In the genomic region with DNA sequence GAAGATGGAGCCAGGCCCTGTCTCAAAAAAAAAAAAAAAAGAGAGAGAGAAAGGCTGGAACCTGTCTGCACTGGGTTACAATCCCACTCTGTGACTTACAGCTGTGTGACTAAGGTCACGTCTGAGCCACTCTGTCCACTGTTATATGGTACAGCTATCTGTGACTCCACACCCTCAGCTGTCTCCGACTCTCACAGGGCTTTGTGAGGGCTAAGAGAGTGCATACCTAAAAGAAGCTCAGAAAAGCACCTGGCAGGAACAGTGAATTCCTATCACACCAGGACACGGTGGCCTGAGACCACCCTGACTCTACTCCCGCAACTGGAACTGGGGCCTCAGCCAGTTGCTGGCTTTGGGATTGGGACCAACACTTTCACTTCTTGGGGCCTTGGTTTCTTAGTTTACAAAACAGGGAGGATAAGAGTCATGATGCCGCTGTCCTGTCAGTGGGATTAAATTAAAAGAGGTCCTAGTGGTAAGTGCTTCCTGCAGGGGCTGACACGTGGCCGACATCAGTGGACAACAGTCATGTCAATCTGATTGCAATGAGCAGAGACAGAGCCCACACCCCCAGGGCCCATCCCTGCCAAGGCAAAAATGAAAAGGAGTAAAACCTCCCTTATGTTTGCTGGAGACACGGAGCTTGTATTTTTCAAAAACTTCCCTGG, we compare ENCODE assay signal across 23 cellular contexts. TPM values are rescaled to one million over a fixed set of nuclear protein-coding genes. Genes with fewer than 3 reads are reported as not detected.
DNase-seq lines count a peak whose midpoint lies in the region; ATAC-seq and TF ChIP-seq lines count a peak whose summit lies in the region.
"Had no signal": no experiment of that assay in that cellular context is flagged by ENCODE, and none has a peak within 500 bp of the region (broad histone marks: within the 10 kb centered on the region; RNA-seq: fewer than 3 reads in every experiment).

No MANE protein-coding gene starts in this region.

- TF ChIP-seq CTCF in left ventricle myocardium inferior (IDR thresholded peaks at IDR 0.05; ENCODE audit: borderline replicate concordance) (no peak), right atrium auricular region (IDR thresholded peaks at IDR 0.05) (no peak), WTC11 (IDR thresholded peaks at IDR 0.05) (no peak), tibial artery (IDR thresholded peaks at IDR 0.05) (no peak)

- no peak overlapping the region for H3K4me3 Mint-ChIP-seq in WTC11
- H3K4me3 Mint-ChIP-seq: stimulated activated naive CD8-positive, alpha-beta T cell treated with anti-CD3 and anti-CD28 coated beads, Interleukin-15, Interleukin-2, amounts not matched to agents 100 ng/mL and 50 ng/mL, for 24 hours had no signal

- H3K27ac ChIP-seq in left ventricle myocardium inferior (replicated peaks) (peak overlapping the region; percentile 5), right atrium auricular region (no peak overlapping the region), tibial artery (peak overlapping the region; percentile 20 to 60)
- H3K27ac ChIP-seq: foreskin keratinocyte, PC-9 had no signal

- DNase-seq in left ventricle myocardium inferior (no peak), right atrium auricular region (ENCODE audit: low spot score) (no peak), WTC11 (ENCODE audit: low spot score) (no peak), lung microvascular endothelial cell (ENCODE audit: low read depth in 2 of 2) (peak; percentile 53 to 56), tibial artery (no peak), C1 segment of cervical spinal cord (lab: John Stamatoyannopoulos, UW) (no peak)
- DNase-seq: activated CD4-positive, alpha-beta T cell treated with anti-CD3 and anti-CD28 coated beads for 4 hours; activated gamma-delta T cell; amygdala; foreskin keratinocyte; KBM-7; kidney glomerular epithelial cell; NCI-H2081 treated with DMSO at 0.1 percent for 48 hours; occipital lobe; SK-N-SH; stimulated activated CD4-positive, alpha-beta T cell treated with anti-CD3 and anti-CD28 coated beads, Interleukin-2, amount 100 ng/mL, for 24 hours; T-helper 9 cell had no signal

- POLR2A ChIA-PET in WTC11 (lab: Charles Lee): no interaction called here

- no peaks in the 10 kb centered on the region for H3K36me3 ChIP-seq in left ventricle myocardium inferior
- no peaks in the 10 kb centered on the region for H3K36me3 ChIP-seq in right atrium auricular region
- H3K36me3 ChIP-seq in tibial artery: no peaks in the 10 kb centered on the region

- H3K4me1 ChIP-seq in left ventricle myocardium inferior (peaks cover 31% of the 10 kb centered on the region), right atrium auricular region (peaks cover 0 to 25% of the 10 kb centered on the region in 2 donors), tibial artery (peaks cover 0 to 35% (median 12%) of the 10 kb centered on the region in 4 donors)

- intact Hi-C loops in left ventricle myocardium inferior (cut with micrococcal nuclease): no loop called here
- intact Hi-C loops in tibial artery (cut with DNase I; ENCODE audit: low total_unique reads): no loop called here

- no peaks in the 10 kb centered on the region; the same call in 1 of the 2 replicates for H3K27me3 Mint-ChIP-seq in WTC11 (ENCODE audit: low read depth)
- H3K27me3 Mint-ChIP-seq: stimulated activated naive CD8-positive, alpha-beta T cell treated with anti-CD3 and anti-CD28 coated beads, Interleukin-15, Interleukin-2, amounts not matched to agents 100 ng/mL and 50 ng/mL, for 24 hours had no signal

- CTCF ChIA-PET in WTC11 (lab: Charles Lee): interaction anchor here (1.0 to 1.8 kb wide), 2 partner anchors 12 to 41 kb away, joined by 4 to 5 read pairs; no protein-coding TSS in a partner anchor

- H3K9me3 Mint-ChIP-seq in WTC11: no peaks in the 10 kb centered on the region
- H3K9me3 Mint-ChIP-seq: stimulated activated naive CD8-positive, alpha-beta T cell treated with anti-CD3 and anti-CD28 coated beads, Interleukin-15, Interleukin-2, amounts not matched to agents 100 ng/mL and 50 ng/mL, for 24 hours had no signal

- H3K4me3 ChIP-seq in left ventricle myocardium inferior (no peak overlapping the region), right atrium auricular region (no peak overlapping the region), tibial artery (no peak overlapping the region)
- H3K4me3 ChIP-seq: PC-9 had no signal

- peak; percentile 54 for ATAC-seq in WTC11
- ATAC-seq in GM21367 (IDR thresholded peaks at IDR 0.05; ENCODE audit: unreplicated experiment): no peak
- no peak for ATAC-seq in GM21390 (IDR thresholded peaks at IDR 0.05; ENCODE audit: unreplicated experiment)
- ATAC-seq: foreskin keratinocyte had no signal

- peaks cover 18% of the 10 kb centered on the region for H3K4me1 Mint-ChIP-seq in WTC11

- no peaks in the 10 kb centered on the region for H3K9me3 ChIP-seq in left ventricle myocardium inferior (replicated peaks)
- no peaks in the 10 kb centered on the region for H3K9me3 ChIP-seq in right atrium auricular region
- no peaks in the 10 kb centered on the region for H3K9me3 ChIP-seq in tibial artery
- H3K9me3 ChIP-seq: SK-N-SH had no signal

- no peak overlapping the region for H3K27ac Mint-ChIP-seq in WTC11
- H3K27ac Mint-ChIP-seq: stimulated activated naive CD8-positive, alpha-beta T cell treated with anti-CD3 and anti-CD28 coated beads, Interleukin-15, Interleukin-2, amounts not matched to agents 100 ng/mL and 50 ng/mL, for 24 hours had no signal

- H3K27me3 ChIP-seq in left ventricle myocardium inferior (ENCODE audit: low read depth) (peaks cover 12% of the 10 kb centered on the region), right atrium auricular region (no peaks in the 10 kb centered on the region), tibial artery (no peaks in the 10 kb centered on the region)
- H3K27me3 ChIP-seq: foreskin keratinocyte had no signal

- no peaks in the 10 kb centered on the region for H3K36me3 Mint-ChIP-seq in WTC11

TF ChIP-seq in WTC11, 78 proteins besides CTCF, POLR2A, EP300 and RAD21:
- TF ChIP-seq ATF2 (CRISPR knock-in tag; IDR thresholded peaks at IDR 0.05; ENCODE audit: borderline replicate concordance, low read depth): no peak

RNA-seq across cellular contexts. Expression of gene CD93, which starts 5.8 kb away (rescaled TPM):
- 35.7 TPM for total RNA-seq in left ventricle myocardium inferior
- 10 to 100 TPM; 35.7 to 51.6 TPM for total RNA-seq in right atrium auricular region
- total RNA-seq in WTC11 (2021): 0.05 to 0.21 TPM (median 0.09 TPM) in 3 replicates
- 20.8 and 129 TPM in 2 replicates for total RNA-seq in lung microvascular endothelial cell
- total RNA-seq: foreskin keratinocyte had no signal

RNA-seq across cellular contexts. Expression of gene THBD, which starts 42.4 kb away (rescaled TPM):
- total RNA-seq in left ventricle myocardium inferior (13.8 TPM), right atrium auricular region (10 to 100 TPM; 37.0 to 96.7 TPM), WTC11 (2021) (0.34 to 1.0 TPM (median 0.92 TPM) in 3 replicates), lung microvascular endothelial cell (3.2 and 9.2 TPM in 2 replicates)

RNA-seq across cellular contexts. Expression of gene SSTR4, which starts 56.8 kb away (rescaled TPM):
- total RNA-seq in left ventricle myocardium inferior: not detected
- total RNA-seq in right atrium auricular region: not detected
- total RNA-seq in WTC11 (2021): not detected in 3 replicates
- total RNA-seq in lung microvascular endothelial cell: not detected in 2 replicates
- total RNA-seq: foreskin keratinocyte, mucosa of gallbladder, occipital lobe, PC-9, urinary bladder had no signal

Comparison
In these comparisons a context has a peak if more than half of its experiments do, and no peak if none do; other contexts are left out.
1. H3K27ac ChIP-seq: peak in left ventricle myocardium inferior (single experiment) and tibial artery (2 of 2); none in right atrium auricular region (0 of 2).
2. DNase-seq: peak in lung microvascular endothelial cell (2 of 2); none in left ventricle myocardium inferior (single experiment), right atrium auricular region (single experiment), WTC11 (single experiment), tibial artery (0 of 2) and C1 segment of cervical spinal cord (0 of 14).
3. RNA of gene CD93, which starts 5.8 kb away (total RNA-seq): 35.7 to 51.6 TPM in right atrium auricular region, 35.7 TPM in left ventricle myocardium inferior (single experiment) and 20.8 to 129 TPM in lung microvascular endothelial cell; 0.05 to 0.21 TPM in WTC11; every median in the first group is over 10 times any median in the second.